16 cellular contexts compared by ENCODE assay signal in genomic region chr2:134712334-134712733, GRCh38. TPM values are rescaled to one million over a fixed set of nuclear protein-coding genes. Genes with fewer than 3 reads are reported as not detected.
DNase-seq lines count a peak whose midpoint lies in the region; ATAC-seq and TF ChIP-seq lines count a peak whose summit lies in the region.
"Had no signal": no experiment of that assay in that cellular context is flagged by ENCODE, and none has a peak within 500 bp of the region (broad histone marks: within the 10 kb centered on the region; RNA-seq: fewer than 3 reads in every experiment).

No MANE protein-coding gene starts in this region.

- H3K4me3 Mint-ChIP-seq in brain = peak overlapping the region in 4 of 5 experiments; percentile 37 to 69 (median 62)
- H3K4me3 Mint-ChIP-seq: HFFc6 had no signal

- DNase-seq in DMS 273 (lab: John Stamatoyannopoulos, UW; ENCODE audit: unreplicated experiment) = peak; percentile 41
- DNase-seq in DMS 273 treated with DMSO at 0.1 percent for 48 hours (lab: John Stamatoyannopoulos, UW) = no peak
- DNase-seq in RPMI8226 = no peak
- DNase-seq: COR-L47, HFFc6, NCI-H1092, NCI-H345 had no signal

- H3K27me3 ChIP-seq in neural cell (ENCODE audit: insufficient read depth, low read depth, low read length) = peaks cover 20% of the 10 kb centered on the region

- H3K79me2 ChIP-seq in neural cell (replicated peaks; ENCODE audit: insufficient read depth, low read length) = no peaks in the 10 kb centered on the region

- ATAC-seq in activated CD4-positive, CD25-positive, alpha-beta regulatory T cell treated with anti-CD3 and anti-CD28 coated beads, Interleukin-2, amount 50 U/mL, for 24 hours = no peak
- no peak for ATAC-seq in HG03439 (IDR thresholded peaks at IDR 0.05; ENCODE audit: unreplicated experiment)
- ATAC-seq: Right ventricle myocardium inferior, SK-N-SH treated with all-trans-retinoic acid at 6 μM for 48 hours had no signal

- no peaks in the 10 kb centered on the region for H4K20me1 ChIP-seq in neural cell (ENCODE audit: insufficient read depth)

- no peak for TF ChIP-seq RAD21 in neural cell (conservative IDR thresholded peaks at IDR 0.05)

- H2AFZ ChIP-seq in neural cell (ENCODE audit: low read depth, low read length) = no peak overlapping the region

- no peaks in the 10 kb centered on the region for H3K9me3 ChIP-seq in KOPT-K1 (ENCODE audit: insufficient read depth, low read length, poor library complexity, severe bottlenecking)
- H3K9me3 ChIP-seq in neural cell (ENCODE audit: low read length) = no peaks in the 10 kb centered on the region
- H3K9me3 ChIP-seq: BLaER1 had no signal

- H3K27ac ChIP-seq in KOPT-K1 (ENCODE audit: low read depth, low read length, poor library complexity, severe bottlenecking) (peak overlapping the region; percentile 75), neural cell (ENCODE audit: low read length) (no peak overlapping the region)
- H3K27ac ChIP-seq: 22Rv1, BLaER1 had no signal

- H3K4me2 ChIP-seq in neural cell (ENCODE audit: low read length) = peak overlapping the region; percentile 33
- H3K4me2 ChIP-seq: BLaER1 had no signal

- no peaks in the 10 kb centered on the region for H3K9me2 ChIP-seq in neural cell (ENCODE audit: insufficient read depth, low read length)

- no peaks in the 10 kb centered on the region for H3K36me3 ChIP-seq in KOPT-K1 (ENCODE audit: insufficient read depth, low read length)
- H3K36me3 ChIP-seq in neural cell (ENCODE audit: insufficient read depth, low read length) = no peaks in the 10 kb centered on the region
- H3K36me3 ChIP-seq: BLaER1 had no signal

- H3K36me3 Mint-ChIP-seq in brain = no peaks in the 10 kb centered on the region

- peaks cover 0 to 3% (median 0%) of the 10 kb centered on the region in 5 experiments for H3K9me3 Mint-ChIP-seq in brain
- H3K9me3 Mint-ChIP-seq: HFFc6 had no signal

- H3K27me3 Mint-ChIP-seq in brain = peaks cover 40% of the 10 kb centered on the region

- TF ChIP-seq CTCF in brain (conservative IDR thresholded peaks at IDR 0.05) = no peak
- TF ChIP-seq CTCF in neural cell (IDR thresholded peaks at IDR 0.05; ENCODE audit: poor library complexity, severe bottlenecking) = no peak

- peaks cover 49% of the 10 kb centered on the region for H3K4me1 Mint-ChIP-seq in brain

- H3K4me3 ChIP-seq in neural cell (ENCODE audit: low read length) = no peak overlapping the region
- H3K4me3 ChIP-seq: BLaER1 had no signal

- no peak for TF ChIP-seq EP300 in neural cell (conservative IDR thresholded peaks at IDR 0.05; ENCODE audit: poor library complexity, severe bottlenecking)

- no peak overlapping the region for H3K9ac ChIP-seq in neural cell (ENCODE audit: low read length)
- H3K9ac ChIP-seq: BLaER1 had no signal

- peak overlapping the region in 4 of 5 experiments; percentile 13 to 90 (median 57) for H3K27ac Mint-ChIP-seq in brain
- H3K27ac Mint-ChIP-seq: HFFc6 had no signal

- H3F3A ChIP-seq in neural cell (ENCODE audit: insufficient read depth, low read length, poor library complexity, severe bottlenecking) = no peaks in the 10 kb centered on the region

TF ChIP-seq in neural cell, 6 proteins besides CTCF, POLR2A, EP300 and RAD21:
- no peak for TF ChIP-seq EZH2 (IDR thresholded peaks at IDR 0.05; ENCODE audit: borderline replicate concordance, insufficient read depth, low read length, poor library complexity, severe bottlenecking)
- TF ChIP-seq MXI1 (conservative IDR thresholded peaks at IDR 0.05; ENCODE audit: poor library complexity, severe bottlenecking) = no peak
- TF ChIP-seq REST (IDR thresholded peaks at IDR 0.05; ENCODE audit: borderline replicate concordance) = no peak
- TF ChIP-seq POLR2AphosphoS5 (IDR thresholded peaks at IDR 0.05) = no peak
- TF ChIP-seq TAF1 (IDR thresholded peaks at IDR 0.05; ENCODE audit: low read depth) = no peak
- TF ChIP-seq SMC3 (conservative IDR thresholded peaks at IDR 0.05; ENCODE audit: poor library complexity) = no peak
TF ChIP-seq in neural cell: peak in this region for 0.

RNA-seq across cellular contexts. Expression of gene TMEM163, which starts 6.5 kb away (rescaled TPM):
- polyA plus RNA-seq in brain (ENCODE audit: insufficient read depth, low read depth, low replicate concordance) = 21.4 TPM
- polyA plus RNA-seq in neural cell = 3.1 and 3.5 TPM in 2 replicates
- polyA minus RNA-seq in neural cell = 1.2 and 1.9 TPM in 2 replicates
